28 cellular contexts compared by ENCODE assay signal in genomic region chr2:217313386-217313785, GRCh38.
"Had no signal": no experiment of that assay in that cellular context is flagged by ENCODE, and none has a peak within 500 bp of the region (broad histone marks: within the 10 kb centered on the region; RNA-seq: fewer than 3 reads in every experiment).

No MANE protein-coding gene starts in this region.

- H3K27ac Mint-ChIP-seq: activated naive CD4-positive, alpha-beta T cell treated with anti-CD3 and anti-CD28 coated beads for 36 hours; activated naive CD8-positive, alpha-beta T cell treated with anti-CD3 and anti-CD28 coated beads, Interleukin-2, amount 10 ng/mL, durations not matched to agents 7 days and 5 days; activated T-helper 1 cell treated with anti-CD3 and anti-CD28 coated beads, Interleukin-12 subunit alpha, Interleukin-12 subunit beta, Interleukin-2, Interleukin-4 antibody, amounts not matched to agents 30 ng/mL and 10 ng/mL and 1 ng/mL, durations not matched to agents 14 hours and 24 hours and 36 hours; effector memory CD8-positive, alpha-beta T cell; naive B cell; T-helper 2 cell treated with Interferon-gamma antibody and Interleukin-4, amounts not matched to agents 5 μg/mL and 100 μg/mL, for 36 hours had no signal

- ATAC-seq: effector memory CD8-positive, alpha-beta T cell; psoas muscle had no signal

- H3K4me1 ChIP-seq: ascending aorta, left ventricle myocardium inferior, parathyroid adenoma, psoas muscle, right atrium auricular region, tibial nerve had no signal

- H3K36me3 ChIP-seq: left ventricle myocardium inferior, right atrium auricular region had no signal

- H3K27me3 ChIP-seq: ascending aorta, dorsolateral prefrontal cortex, right atrium auricular region, tibial nerve had no signal

- H3K27ac ChIP-seq: ascending aorta, coronary artery, dorsolateral prefrontal cortex, left ventricle myocardium inferior, parathyroid adenoma, psoas muscle, right atrium auricular region, spleen, tibial nerve had no signal

- H3K4me1 Mint-ChIP-seq: brain, neural crest cell had no signal

- H3K79me2 ChIP-seq: parathyroid adenoma had no signal

- DNase-seq: activated CD4-positive, alpha-beta T cell treated with anti-CD3 and anti-CD28 coated beads for 4 hours; activated CD4-positive, alpha-beta T cell treated with anti-CD3 and anti-CD28 coated beads, Interleukin-2, amount 50 U/mL, for 48 hours; activated CD4-positive, CD25-positive, alpha-beta regulatory T cell; activated CD8-positive, alpha-beta memory T cell treated with anti-CD3 and anti-CD28 coated beads, Interleukin-2, amount 50 U/mL, for 4 hours; activated effector memory CD4-positive, alpha-beta T cell treated with anti-CD3 and anti-CD28 coated beads, Interleukin-2, amount 50 U/mL, for 16 hours; activated naive CD4-positive, alpha-beta T cell treated with anti-CD3 and anti-CD28 coated beads for 36 hours; activated naive CD8-positive, alpha-beta T cell treated with anti-CD3 and anti-CD28 coated beads, Interleukin-2, amount 10 ng/mL, durations not matched to agents 7 days and 5 days; activated T-cell treated with anti-CD3 and anti-CD28 coated beads, Interleukin-2, amount 50 U/mL, for 1 hour; dorsolateral prefrontal cortex; effector memory CD8-positive, alpha-beta T cell; foreskin melanocyte; left ventricle myocardium inferior; naive B cell; occipital lobe; psoas muscle; spleen; stimulated activated naive CD4-positive, alpha-beta T cell; T-helper 1 cell had no signal

- H3K4me3 ChIP-seq: ascending aorta, coronary artery, dorsolateral prefrontal cortex, left ventricle myocardium inferior, lung, psoas muscle, right atrium auricular region, spleen, tibial nerve had no signal

- H2AFZ ChIP-seq: parathyroid adenoma had no signal

- H3K27me3 Mint-ChIP-seq: effector memory CD8-positive, alpha-beta T cell had no signal

- H3K9ac ChIP-seq: parathyroid adenoma had no signal

- H3K4me3 Mint-ChIP-seq: activated naive CD4-positive, alpha-beta T cell treated with anti-CD3 and anti-CD28 coated beads for 36 hours; activated naive CD8-positive, alpha-beta T cell treated with anti-CD3 and anti-CD28 coated beads, Interleukin-2, amount 10 ng/mL, durations not matched to agents 7 days and 5 days; activated T-helper 1 cell treated with anti-CD3 and anti-CD28 coated beads, Interleukin-12 subunit alpha, Interleukin-12 subunit beta, Interleukin-2, Interleukin-4 antibody, amounts not matched to agents 30 ng/mL and 10 ng/mL and 1 ng/mL, durations not matched to agents 14 hours and 24 hours and 36 hours; brain; effector memory CD8-positive, alpha-beta T cell; neural crest cell; T-helper 2 cell treated with Interferon-gamma antibody and Interleukin-4, amounts not matched to agents 5 μg/mL and 100 μg/mL, for 36 hours had no signal

- H3K9me3 ChIP-seq: ascending aorta, psoas muscle had no signal
